2 cellular contexts compared by ENCODE assay signal in the genomic region with DNA sequence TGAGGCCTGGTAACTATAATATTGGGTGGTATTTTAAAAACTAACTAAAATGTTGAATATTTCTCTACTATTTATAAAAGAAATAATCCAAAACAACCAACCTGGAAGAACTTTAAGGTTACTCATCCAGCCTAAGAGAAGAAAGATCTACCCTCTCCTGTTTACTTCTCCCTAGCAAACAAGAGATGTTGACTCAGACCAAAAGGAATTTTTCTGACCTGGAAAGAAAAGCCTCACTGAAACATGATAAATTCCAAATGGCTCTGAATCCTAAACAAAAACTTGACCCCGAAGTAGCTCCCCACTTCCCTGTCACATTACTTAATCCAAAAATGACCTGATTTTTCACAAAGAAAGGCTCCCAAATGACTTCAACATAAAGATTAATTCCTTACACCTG.
A peak's percentile ranks its signal among the peaks of the same experiment; 100 is the strongest.
TF ChIP-seq lines count a peak whose summit lies in the region.

No MANE protein-coding gene starts in this region.

TF ChIP-seq in IMR-90, 13 proteins besides CTCF, POLR2A, EP300 and RAD21:
- TF ChIP-seq MAZ (IDR thresholded peaks at IDR 0.05; ENCODE audit: borderline replicate concordance, low read depth, low read length), result no peak
- no peak for TF ChIP-seq BHLHE40 (IDR thresholded peaks at IDR 0.05; ENCODE audit: low read depth, low read length)
- TF ChIP-seq MXI1 (IDR thresholded peaks at IDR 0.05; ENCODE audit: borderline replicate concordance, low read depth, low read length), result no peak

TF ChIP-seq in HepG2, 621 proteins besides CTCF, POLR2A, EP300 and RAD21 (continues in another document):
- TF ChIP-seq HNF4G (IDR thresholded peaks at IDR 0.05; ENCODE audit: borderline replicate concordance, low read depth, low read length) (no peak), HNF4G (CRISPR knock-in tag; IDR thresholded peaks at IDR 0.05; ENCODE audit: borderline replicate concordance, low read depth) (no peak), NCOA2 (CRISPR knock-in tag; IDR thresholded peaks at IDR 0.05) (peak; percentile 57; the same call in 1 of the 2 replicates), ZNF567 (CRISPR knock-in tag; IDR thresholded peaks at IDR 0.05; ENCODE audit: borderline replicate concordance) (no peak), RARA (CRISPR knock-in tag; IDR thresholded peaks at IDR 0.05) (peak; percentile 83), SMARCE1 (IDR thresholded peaks at IDR 0.05; ENCODE audit: borderline replicate concordance) (peak; percentile 30; the same call in 1 of the 2 replicates), BCL6 (CRISPR knock-in tag; IDR thresholded peaks at IDR 0.05) (peak; percentile 93), ARNTL (CRISPR knock-in tag; IDR thresholded peaks at IDR 0.05) (no peak), ZFP82 (CRISPR knock-in tag; IDR thresholded peaks at IDR 0.05; ENCODE audit: borderline replicate concordance) (no peak), CREM (IDR thresholded peaks at IDR 0.05) (peak; percentile 43; the same call in 1 of the 2 replicates), CREM (CRISPR knock-in tag; IDR thresholded peaks at IDR 0.05) (no peak), ELF3 (CRISPR knock-in tag; IDR thresholded peaks at IDR 0.05) (peak; percentile 39), PPARG (CRISPR knock-in tag; conservative IDR thresholded peaks at IDR 0.05) (0 out of 2 replicates have a peak, but pooled peaks have one; percentile 17), THAP11 (CRISPR knock-in tag; IDR thresholded peaks at IDR 0.05) (peak; percentile 24; the same call in 1 of the 2 replicates), MED1 (CRISPR knock-in tag; IDR thresholded peaks at IDR 0.05) (peak; percentile 37; the same call in 1 of the 2 replicates), FOXK1 (CRISPR knock-in tag; IDR thresholded peaks at IDR 0.05; ENCODE audit: borderline replicate concordance, low read depth) (0 out of 2 replicates have a peak, but pooled peaks have one; percentile 46), NR2F6 (IDR thresholded peaks at IDR 0.05) (peak; percentile 56), NR2F6 (CRISPR knock-in tag; IDR thresholded peaks at IDR 0.05) (0 out of 2 replicates have a peak, but pooled peaks have one; percentile 61), TP53 (CRISPR knock-in tag; conservative IDR thresholded peaks at IDR 0.05) (no peak), SIX1 (CRISPR knock-in tag; IDR thresholded peaks at IDR 0.05; ENCODE audit: borderline replicate concordance) (peak; percentile 32; the same call in 1 of the 2 replicates), FOXP1 (IDR thresholded peaks at IDR 0.05) (no peak), FOXP1 (CRISPR knock-in tag; IDR thresholded peaks at IDR 0.05) (peak; percentile 84), NFIC (IDR thresholded peaks at IDR 0.05; ENCODE audit: low read length) (peak; percentile 64; the same call in 1 of the 2 replicates), SAP130 (CRISPR knock-in tag; IDR thresholded peaks at IDR 0.05; ENCODE audit: low read depth) (peak; percentile 26; the same call in 1 of the 2 replicates), MLLT10 (CRISPR knock-in tag; IDR thresholded peaks at IDR 0.05) (no peak), FOXO1 (CRISPR knock-in tag; IDR thresholded peaks at IDR 0.05) (peak; percentile 54; the same call in 1 of the 2 replicates)
- TF ChIP-seq, protein P1, sequence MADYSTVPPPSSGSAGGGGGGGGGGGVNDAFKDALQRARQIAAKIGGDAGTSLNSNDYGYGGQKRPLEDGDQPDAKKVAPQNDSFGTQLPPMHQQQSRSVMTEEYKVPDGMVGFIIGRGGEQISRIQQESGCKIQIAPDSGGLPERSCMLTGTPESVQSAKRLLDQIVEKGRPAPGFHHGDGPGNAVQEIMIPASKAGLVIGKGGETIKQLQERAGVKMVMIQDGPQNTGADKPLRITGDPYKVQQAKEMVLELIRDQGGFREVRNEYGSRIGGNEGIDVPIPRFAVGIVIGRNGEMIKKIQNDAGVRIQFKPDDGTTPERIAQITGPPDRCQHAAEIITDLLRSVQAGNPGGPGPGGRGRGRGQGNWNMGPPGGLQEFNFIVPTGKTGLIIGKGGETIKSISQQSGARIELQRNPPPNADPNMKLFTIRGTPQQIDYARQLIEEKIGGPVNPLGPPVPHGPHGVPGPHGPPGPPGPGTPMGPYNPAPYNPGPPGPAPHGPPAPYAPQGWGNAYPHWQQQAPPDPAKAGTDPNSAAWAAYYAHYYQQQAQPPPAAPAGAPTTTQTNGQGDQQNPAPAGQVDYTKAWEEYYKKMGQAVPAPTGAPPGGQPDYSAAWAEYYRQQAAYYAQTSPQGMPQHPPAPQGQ (CRISPR knock-in tag; IDR thresholded peaks at IDR 0.05; ENCODE audit: borderline replicate concordance), result no peak
- TF ChIP-seq, protein P2, sequence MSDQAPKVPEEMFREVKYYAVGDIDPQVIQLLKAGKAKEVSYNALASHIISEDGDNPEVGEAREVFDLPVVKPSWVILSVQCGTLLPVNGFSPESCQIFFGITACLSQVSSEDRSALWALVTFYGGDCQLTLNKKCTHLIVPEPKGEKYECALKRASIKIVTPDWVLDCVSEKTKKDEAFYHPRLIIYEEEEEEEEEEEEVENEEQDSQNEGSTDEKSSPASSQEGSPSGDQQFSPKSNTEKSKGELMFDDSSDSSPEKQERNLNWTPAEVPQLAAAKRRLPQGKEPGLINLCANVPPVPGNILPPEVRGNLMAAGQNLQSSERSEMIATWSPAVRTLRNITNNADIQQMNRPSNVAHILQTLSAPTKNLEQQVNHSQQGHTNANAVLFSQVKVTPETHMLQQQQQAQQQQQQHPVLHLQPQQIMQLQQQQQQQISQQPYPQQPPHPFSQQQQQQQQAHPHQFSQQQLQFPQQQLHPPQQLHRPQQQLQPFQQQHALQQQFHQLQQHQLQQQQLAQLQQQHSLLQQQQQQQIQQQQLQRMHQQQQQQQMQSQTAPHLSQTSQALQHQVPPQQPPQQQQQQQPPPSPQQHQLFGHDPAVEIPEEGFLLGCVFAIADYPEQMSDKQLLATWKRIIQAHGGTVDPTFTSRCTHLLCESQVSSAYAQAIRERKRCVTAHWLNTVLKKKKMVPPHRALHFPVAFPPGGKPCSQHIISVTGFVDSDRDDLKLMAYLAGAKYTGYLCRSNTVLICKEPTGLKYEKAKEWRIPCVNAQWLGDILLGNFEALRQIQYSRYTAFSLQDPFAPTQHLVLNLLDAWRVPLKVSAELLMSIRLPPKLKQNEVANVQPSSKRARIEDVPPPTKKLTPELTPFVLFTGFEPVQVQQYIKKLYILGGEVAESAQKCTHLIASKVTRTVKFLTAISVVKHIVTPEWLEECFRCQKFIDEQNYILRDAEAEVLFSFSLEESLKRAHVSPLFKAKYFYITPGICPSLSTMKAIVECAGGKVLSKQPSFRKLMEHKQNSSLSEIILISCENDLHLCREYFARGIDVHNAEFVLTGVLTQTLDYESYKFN (CRISPR knock-in tag; conservative IDR thresholded peaks at IDR 0.05), result peak; percentile 53; the same call in 1 of the 2 replicates
- TF ChIP-seq, protein P3, sequence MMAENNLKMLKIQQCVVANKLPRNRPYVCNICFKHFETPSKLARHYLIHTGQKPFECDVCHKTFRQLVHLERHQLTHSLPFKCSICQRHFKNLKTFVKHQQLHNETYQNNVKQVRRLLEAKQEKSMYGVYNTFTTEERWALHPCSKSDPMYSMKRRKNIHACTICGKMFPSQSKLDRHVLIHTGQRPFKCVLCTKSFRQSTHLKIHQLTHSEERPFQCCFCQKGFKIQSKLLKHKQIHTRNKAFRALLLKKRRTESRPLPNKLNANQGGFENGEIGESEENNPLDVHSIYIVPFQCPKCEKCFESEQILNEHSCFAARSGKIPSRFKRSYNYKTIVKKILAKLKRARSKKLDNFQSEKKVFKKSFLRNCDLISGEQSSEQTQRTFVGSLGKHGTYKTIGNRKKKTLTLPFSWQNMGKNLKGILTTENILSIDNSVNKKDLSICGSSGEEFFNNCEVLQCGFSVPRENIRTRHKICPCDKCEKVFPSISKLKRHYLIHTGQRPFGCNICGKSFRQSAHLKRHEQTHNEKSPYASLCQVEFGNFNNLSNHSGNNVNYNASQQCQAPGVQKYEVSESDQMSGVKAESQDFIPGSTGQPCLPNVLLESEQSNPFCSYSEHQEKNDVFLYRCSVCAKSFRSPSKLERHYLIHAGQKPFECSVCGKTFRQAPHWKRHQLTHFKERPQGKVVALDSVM (CRISPR knock-in tag; IDR thresholded peaks at IDR 0.05), result peak; percentile 8; the same call in 1 of the 2 replicates
- TF ChIP-seq, protein P4, sequence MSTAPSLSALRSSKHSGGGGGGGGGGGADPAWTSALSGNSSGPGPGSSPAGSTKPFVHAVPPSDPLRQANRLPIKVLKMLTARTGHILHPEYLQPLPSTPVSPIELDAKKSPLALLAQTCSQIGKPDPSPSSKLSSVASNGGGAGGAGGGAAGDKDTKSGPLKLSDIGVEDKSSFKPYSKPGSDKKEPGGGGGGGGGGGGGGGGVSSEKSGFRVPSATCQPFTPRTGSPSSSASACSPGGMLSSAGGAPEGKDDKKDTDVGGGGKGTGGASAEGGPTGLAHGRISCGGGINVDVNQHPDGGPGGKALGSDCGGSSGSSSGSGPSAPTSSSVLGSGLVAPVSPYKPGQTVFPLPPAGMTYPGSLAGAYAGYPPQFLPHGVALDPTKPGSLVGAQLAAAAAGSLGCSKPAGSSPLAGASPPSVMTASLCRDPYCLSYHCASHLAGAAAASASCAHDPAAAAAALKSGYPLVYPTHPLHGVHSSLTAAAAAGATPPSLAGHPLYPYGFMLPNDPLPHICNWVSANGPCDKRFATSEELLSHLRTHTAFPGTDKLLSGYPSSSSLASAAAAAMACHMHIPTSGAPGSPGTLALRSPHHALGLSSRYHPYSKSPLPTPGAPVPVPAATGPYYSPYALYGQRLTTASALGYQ (CRISPR knock-in tag; IDR thresholded peaks at IDR 0.05), result 0 out of 2 replicates have a peak, but pooled peaks have one; percentile 26
- TF ChIP-seq, protein P5, sequence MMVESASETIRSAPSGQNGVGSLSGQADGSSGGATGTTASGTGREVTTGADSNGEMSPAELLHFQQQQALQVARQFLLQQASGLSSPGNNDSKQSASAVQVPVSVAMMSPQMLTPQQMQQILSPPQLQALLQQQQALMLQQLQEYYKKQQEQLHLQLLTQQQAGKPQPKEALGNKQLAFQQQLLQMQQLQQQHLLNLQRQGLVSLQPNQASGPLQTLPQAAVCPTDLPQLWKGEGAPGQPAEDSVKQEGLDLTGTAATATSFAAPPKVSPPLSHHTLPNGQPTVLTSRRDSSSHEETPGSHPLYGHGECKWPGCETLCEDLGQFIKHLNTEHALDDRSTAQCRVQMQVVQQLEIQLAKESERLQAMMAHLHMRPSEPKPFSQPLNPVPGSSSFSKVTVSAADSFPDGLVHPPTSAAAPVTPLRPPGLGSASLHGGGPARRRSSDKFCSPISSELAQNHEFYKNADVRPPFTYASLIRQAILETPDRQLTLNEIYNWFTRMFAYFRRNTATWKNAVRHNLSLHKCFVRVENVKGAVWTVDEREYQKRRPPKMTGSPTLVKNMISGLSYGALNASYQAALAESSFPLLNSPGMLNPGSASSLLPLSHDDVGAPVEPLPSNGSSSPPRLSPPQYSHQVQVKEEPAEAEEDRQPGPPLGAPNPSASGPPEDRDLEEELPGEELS (CRISPR knock-in tag; IDR thresholded peaks at IDR 0.05), result peak; percentile 72
- TF ChIP-seq, protein P6, sequence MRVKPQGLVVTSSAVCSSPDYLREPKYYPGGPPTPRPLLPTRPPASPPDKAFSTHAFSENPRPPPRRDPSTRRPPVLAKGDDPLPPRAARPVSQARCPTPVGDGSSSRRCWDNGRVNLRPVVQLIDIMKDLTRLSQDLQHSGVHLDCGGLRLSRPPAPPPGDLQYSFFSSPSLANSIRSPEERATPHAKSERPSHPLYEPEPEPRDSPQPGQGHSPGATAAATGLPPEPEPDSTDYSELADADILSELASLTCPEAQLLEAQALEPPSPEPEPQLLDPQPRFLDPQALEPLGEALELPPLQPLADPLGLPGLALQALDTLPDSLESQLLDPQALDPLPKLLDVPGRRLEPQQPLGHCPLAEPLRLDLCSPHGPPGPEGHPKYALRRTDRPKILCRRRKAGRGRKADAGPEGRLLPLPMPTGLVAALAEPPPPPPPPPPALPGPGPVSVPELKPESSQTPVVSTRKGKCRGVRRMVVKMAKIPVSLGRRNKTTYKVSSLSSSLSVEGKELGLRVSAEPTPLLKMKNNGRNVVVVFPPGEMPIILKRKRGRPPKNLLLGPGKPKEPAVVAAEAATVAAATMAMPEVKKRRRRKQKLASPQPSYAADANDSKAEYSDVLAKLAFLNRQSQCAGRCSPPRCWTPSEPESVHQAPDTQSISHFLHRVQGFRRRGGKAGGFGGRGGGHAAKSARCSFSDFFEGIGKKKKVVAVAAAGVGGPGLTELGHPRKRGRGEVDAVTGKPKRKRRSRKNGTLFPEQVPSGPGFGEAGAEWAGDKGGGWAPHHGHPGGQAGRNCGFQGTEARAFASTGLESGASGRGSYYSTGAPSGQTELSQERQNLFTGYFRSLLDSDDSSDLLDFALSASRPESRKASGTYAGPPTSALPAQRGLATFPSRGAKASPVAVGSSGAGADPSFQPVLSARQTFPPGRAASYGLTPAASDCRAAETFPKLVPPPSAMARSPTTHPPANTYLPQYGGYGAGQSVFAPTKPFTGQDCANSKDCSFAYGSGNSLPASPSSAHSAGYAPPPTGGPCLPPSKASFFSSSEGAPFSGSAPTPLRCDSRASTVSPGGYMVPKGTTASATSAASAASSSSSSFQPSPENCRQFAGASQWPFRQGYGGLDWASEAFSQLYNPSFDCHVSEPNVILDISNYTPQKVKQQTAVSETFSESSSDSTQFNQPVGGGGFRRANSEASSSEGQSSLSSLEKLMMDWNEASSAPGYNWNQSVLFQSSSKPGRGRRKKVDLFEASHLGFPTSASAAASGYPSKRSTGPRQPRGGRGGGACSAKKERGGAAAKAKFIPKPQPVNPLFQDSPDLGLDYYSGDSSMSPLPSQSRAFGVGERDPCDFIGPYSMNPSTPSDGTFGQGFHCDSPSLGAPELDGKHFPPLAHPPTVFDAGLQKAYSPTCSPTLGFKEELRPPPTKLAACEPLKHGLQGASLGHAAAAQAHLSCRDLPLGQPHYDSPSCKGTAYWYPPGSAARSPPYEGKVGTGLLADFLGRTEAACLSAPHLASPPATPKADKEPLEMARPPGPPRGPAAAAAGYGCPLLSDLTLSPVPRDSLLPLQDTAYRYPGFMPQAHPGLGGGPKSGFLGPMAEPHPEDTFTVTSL (CRISPR knock-in tag; IDR thresholded peaks at IDR 0.05; ENCODE audit: borderline replicate concordance), result peak; percentile 83
- TF ChIP-seq, protein P7, sequence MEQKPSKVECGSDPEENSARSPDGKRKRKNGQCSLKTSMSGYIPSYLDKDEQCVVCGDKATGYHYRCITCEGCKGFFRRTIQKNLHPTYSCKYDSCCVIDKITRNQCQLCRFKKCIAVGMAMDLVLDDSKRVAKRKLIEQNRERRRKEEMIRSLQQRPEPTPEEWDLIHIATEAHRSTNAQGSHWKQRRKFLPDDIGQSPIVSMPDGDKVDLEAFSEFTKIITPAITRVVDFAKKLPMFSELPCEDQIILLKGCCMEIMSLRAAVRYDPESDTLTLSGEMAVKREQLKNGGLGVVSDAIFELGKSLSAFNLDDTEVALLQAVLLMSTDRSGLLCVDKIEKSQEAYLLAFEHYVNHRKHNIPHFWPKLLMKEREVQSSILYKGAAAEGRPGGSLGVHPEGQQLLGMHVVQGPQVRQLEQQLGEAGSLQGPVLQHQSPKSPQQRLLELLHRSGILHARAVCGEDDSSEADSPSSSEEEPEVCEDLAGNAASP (CRISPR knock-in tag; IDR thresholded peaks at IDR 0.05; ENCODE audit: borderline replicate concordance), result 0 out of 2 replicates have a peak, but pooled peaks have one; percentile 37
- TF ChIP-seq, protein P8, sequence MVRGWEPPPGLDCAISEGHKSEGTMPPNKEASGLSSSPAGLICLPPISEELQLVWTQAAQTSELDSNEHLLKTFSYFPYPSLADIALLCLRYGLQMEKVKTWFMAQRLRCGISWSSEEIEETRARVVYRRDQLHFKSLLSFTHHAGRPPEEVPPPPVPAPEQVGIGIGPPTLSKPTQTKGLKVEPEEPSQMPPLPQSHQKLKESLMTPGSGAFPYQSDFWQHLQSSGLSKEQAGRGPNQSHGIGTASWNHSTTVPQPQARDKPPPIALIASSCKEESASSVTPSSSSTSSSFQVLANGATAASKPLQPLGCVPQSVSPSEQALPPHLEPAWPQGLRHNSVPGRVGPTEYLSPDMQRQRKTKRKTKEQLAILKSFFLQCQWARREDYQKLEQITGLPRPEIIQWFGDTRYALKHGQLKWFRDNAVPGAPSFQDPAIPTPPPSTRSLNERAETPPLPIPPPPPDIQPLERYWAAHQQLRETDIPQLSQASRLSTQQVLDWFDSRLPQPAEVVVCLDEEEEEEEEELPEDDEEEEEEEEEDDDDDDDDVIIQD (CRISPR knock-in tag; IDR thresholded peaks at IDR 0.05; ENCODE audit: low read depth), result peak; percentile 50; the same call in 1 of the 2 replicates
